8 cellular contexts compared by ENCODE assay signal in the genomic region with DNA sequence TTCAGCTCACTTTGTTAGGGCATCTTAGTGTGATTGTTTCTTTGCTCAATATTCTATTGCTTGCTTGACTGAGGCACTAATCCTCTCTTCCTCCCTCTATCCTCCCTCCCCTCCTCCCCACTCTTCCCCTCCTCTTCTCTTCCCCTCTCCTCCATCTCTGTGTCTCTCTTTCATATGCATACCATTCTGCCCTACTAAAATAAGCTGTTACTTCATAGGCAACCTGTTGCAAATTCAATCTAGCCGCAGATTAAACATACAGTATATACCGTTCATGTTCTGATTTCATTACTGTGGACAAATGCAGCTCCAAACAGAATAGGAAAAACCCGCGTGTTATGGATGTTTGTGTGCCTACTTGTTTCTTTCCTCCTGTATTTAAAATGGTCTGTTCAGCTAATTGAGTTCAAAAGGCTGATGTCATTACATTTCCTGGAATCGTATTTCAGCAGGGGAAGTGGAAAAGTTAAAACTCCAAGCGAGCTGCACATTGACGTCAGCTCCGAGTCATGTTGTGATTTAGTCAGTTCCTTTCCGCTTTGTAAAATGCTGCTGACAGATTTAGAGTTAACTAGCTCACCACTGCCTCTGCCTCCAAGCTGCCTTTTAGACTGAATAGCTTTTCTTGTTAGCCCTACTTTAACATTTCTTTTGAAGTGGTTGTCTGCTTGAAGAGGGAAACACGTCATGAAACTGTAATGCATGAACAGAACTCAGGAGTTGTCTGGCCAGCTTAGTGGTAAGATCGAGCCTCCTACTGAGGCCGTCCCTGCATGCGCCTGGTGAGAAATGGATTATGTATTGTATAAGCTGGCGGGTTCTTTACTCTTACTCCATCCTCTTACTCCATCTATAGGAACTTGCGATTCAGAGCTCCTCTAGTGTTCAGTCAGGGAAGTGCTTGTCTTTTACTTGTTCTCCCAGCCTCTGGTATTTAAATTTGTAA.
A peak's percentile ranks its signal among the peaks of the same experiment; 100 is the strongest.
DNase-seq lines count a peak whose midpoint lies in the region; ATAC-seq and TF ChIP-seq lines count a peak whose summit lies in the region.

No MANE protein-coding gene starts in this region.

- no peaks in the 10 kb centered on the region for H3K9me2 ChIP-seq in OCI-LY7 (ENCODE audit: insufficient read depth, low read length)

- POLR2A ChIA-PET in OCI-LY7 (lab: Charles Lee) = interaction anchor here (0.6 to 5.2 kb wide), 29 partner anchors 9 to 1551 kb away, joined by 3 to 95 read pairs (median 6); partner anchors contain the start of genes CREM and CUL2

- peaks cover 26% of the 10 kb centered on the region for H3K36me3 Mint-ChIP-seq in stimulated activated memory B cell treated with anti-CD40 and anti-IgM and Interleukin-4, amounts not matched to agents 10 μg/mL and 1 μg/mL and 100 μg/mL, for 72 hours

- H3K79me2 ChIP-seq in OCI-LY7 (ENCODE audit: insufficient read depth, low read depth, low read length) = peaks cover 6% of the 10 kb centered on the region; the same call in 1 of the 2 replicates

- no TSS peak for BruUV-seq in OCI-LY7 (replicated peaks; lab: Mats Ljungman, UMichigan)

- peak overlapping the region; percentile 97 for H3K27ac Mint-ChIP-seq in stimulated activated memory B cell treated with anti-CD40 and anti-IgM and Interleukin-4, amounts not matched to agents 10 μg/mL and 1 μg/mL and 100 μg/mL, for 72 hours

- H3K4me3 Mint-ChIP-seq in stimulated activated memory B cell treated with anti-CD40 and anti-IgM and Interleukin-4, amounts not matched to agents 10 μg/mL and 1 μg/mL and 100 μg/mL, for 72 hours = peak overlapping the region; percentile 80

- DNase-seq in D341Med (ENCODE audit: low spot score) = peak; percentile 73
- peak; percentile 96 for DNase-seq in HT1080 (ENCODE audit: low read depth)
- peak; percentile 91 for DNase-seq in OCI-LY7 (ENCODE audit: low spot score)
- DNase-seq in activated T-cell treated with anti-CD3 and anti-CD28 coated beads for 4 hours = peak; percentile 71

- CTCF ChIA-PET in OCI-LY7 (lab: Charles Lee; ENCODE audit: unreplicated experiment) = interaction anchor here (0.7 to 1.9 kb wide), 13 partner anchors 11 to 184 kb away, joined by 3 to 22 read pairs (median 4); partner anchors contain the start of gene CREM

- H3K36me3 ChIP-seq in OCI-LY7 (ENCODE audit: insufficient read depth, low read length) (no peaks in the 10 kb centered on the region), muscle layer of duodenum (ENCODE audit: control insufficient read depth in 1 of 2, insufficient read depth in 2 of 2, low read length in 2 of 2) (no peaks in the 10 kb centered on the region)

- peak; percentile 91 for TF ChIP-seq CTCF in OCI-LY7 (conservative IDR thresholded peaks at IDR 0.05; ENCODE audit: low read length)

- H3K27ac ChIP-seq in OCI-LY7 (ENCODE audit: low read depth, low read length, poor library complexity, severe bottlenecking) (peak overlapping the region; percentile 88), muscle layer of duodenum (ENCODE audit: low read length) (peak overlapping the region; percentile 96)

- peak overlapping the region; percentile 74 for H3K4me2 ChIP-seq in OCI-LY7 (ENCODE audit: low read length)

- no peaks in the 10 kb centered on the region for H3K27me3 Mint-ChIP-seq in stimulated activated memory B cell treated with anti-CD40 and anti-IgM and Interleukin-4, amounts not matched to agents 10 μg/mL and 1 μg/mL and 100 μg/mL, for 72 hours

- peak overlapping the region; percentile 98 for H2AFZ ChIP-seq in OCI-LY7 (ENCODE audit: low read length)

- ATAC-seq in GM21360 (IDR thresholded peaks at IDR 0.05; ENCODE audit: unreplicated experiment) (peak; percentile 95), esophagus mucosa (peak; percentile 95)
- ATAC-seq in stimulated activated memory B cell treated with anti-CD40 and anti-IgM and Interleukin-4, amounts not matched to agents 10 μg/mL and 1 μg/mL and 100 μg/mL, for 72 hours = peak; percentile 97

- no peaks in the 10 kb centered on the region for H3K9me3 Mint-ChIP-seq in stimulated activated memory B cell treated with anti-CD40 and anti-IgM and Interleukin-4, amounts not matched to agents 10 μg/mL and 1 μg/mL and 100 μg/mL, for 72 hours

- peaks cover 34% of the 10 kb centered on the region for H3K4me1 Mint-ChIP-seq in stimulated activated memory B cell treated with anti-CD40 and anti-IgM and Interleukin-4, amounts not matched to agents 10 μg/mL and 1 μg/mL and 100 μg/mL, for 72 hours

- no peaks in the 10 kb centered on the region for H3K27me3 ChIP-seq in muscle layer of duodenum (ENCODE audit: low read depth, low read length)

- no peaks in the 10 kb centered on the region for H4K20me1 ChIP-seq in OCI-LY7 (ENCODE audit: insufficient read depth, low read length)

- H3K4me3 ChIP-seq in OCI-LY7 (ENCODE audit: low read depth, low read length, poor library complexity, severe bottlenecking) (peak overlapping the region; percentile 67), muscle layer of duodenum (ENCODE audit: low read depth in 1 of 2, low read length in 2 of 2) (peak overlapping the region; percentile 39 to 77)

- H3K9me3 ChIP-seq in OCI-LY7 (ENCODE audit: low read length) (no peaks in the 10 kb centered on the region), muscle layer of duodenum (ENCODE audit: control insufficient read depth in 1 of 2, low read length in 2 of 2) (no peaks in the 10 kb centered on the region)

- intact Hi-C loops in OCI-LY7 (cut with micrococcal nuclease; ENCODE audit: unreplicated experiment) = loop anchor here (1.0 kb wide), 2 partner anchors 46 to 68 kb away; no protein-coding TSS in a partner anchor

- H3K4me1 ChIP-seq in OCI-LY7 (ENCODE audit: insufficient read depth, low read length, poor library complexity, severe bottlenecking) = peaks cover 24% of the 10 kb centered on the region
- no peaks in the 10 kb centered on the region for H3K4me1 ChIP-seq in muscle layer of duodenum (ENCODE audit: control insufficient read depth in 1 of 2, insufficient read depth in 2 of 2, low read length in 2 of 2)

Comparison
In these comparisons a context has a peak if more than half of its experiments do, and no peak if none do; other contexts are left out.
1. Peak in every context shown above with its lines: DNase-seq, ATAC-seq, H3K4me3 ChIP-seq and H3K27ac ChIP-seq.